In genomic region chr2:232587527-232587926, GRCh38 we compare ENCODE assay signal across 23 cellular contexts. TPM values are rescaled to one million over a fixed set of nuclear protein-coding genes. Genes with fewer than 3 reads are reported as not detected.
"Had no signal": no experiment of that assay in that cellular context is flagged by ENCODE, and none has a peak within 500 bp of the region (broad histone marks: within the 10 kb centered on the region; RNA-seq: fewer than 3 reads in every experiment).

No MANE protein-coding gene starts in this region.

- H3K27me3 ChIP-seq: brain microvascular endothelial cell, heart right ventricle, right atrium auricular region had no signal

- H3K4me2 ChIP-seq: smooth muscle cell had no signal

- H3K4me3 ChIP-seq: heart right ventricle, right atrium auricular region, SK-N-MC, smooth muscle cell had no signal

- H3K4me1 Mint-ChIP-seq: activated CD4-positive, alpha-beta T cell treated with anti-CD3 and anti-CD28 coated beads, Interleukin-2, amount 10 ng/mL, durations not matched to agents 24 days and 14 days; activated naive CD8-positive, alpha-beta T cell treated with anti-CD3 and anti-CD28 coated beads for 36 hours; memory B cell; natural killer cell had no signal

- H3K27me3 Mint-ChIP-seq: activated CD4-positive, alpha-beta T cell treated with anti-CD3 and anti-CD28 coated beads, Interleukin-2, amount 10 ng/mL, durations not matched to agents 24 days and 14 days; activated naive CD8-positive, alpha-beta T cell treated with anti-CD3 and anti-CD28 coated beads for 36 hours; effector memory CD8-positive, alpha-beta T cell; memory B cell; type B pancreatic cell had no signal

- H3K27ac Mint-ChIP-seq: activated CD4-positive, alpha-beta T cell treated with anti-CD3 and anti-CD28 coated beads, Interleukin-2, amount 10 ng/mL, durations not matched to agents 24 days and 14 days; activated naive CD8-positive, alpha-beta T cell treated with anti-CD3 and anti-CD28 coated beads for 36 hours; activated T-cell treated with anti-CD3 and anti-CD28 coated beads, Interleukin-2, amount 50 U/mL, for 72 hours; effector memory CD8-positive, alpha-beta T cell; memory B cell; natural killer cell; type B pancreatic cell had no signal

- H3K27ac ChIP-seq: brain microvascular endothelial cell, epithelial cell of prostate, heart right ventricle, right atrium auricular region, SK-N-MC had no signal

- H3K36me3 Mint-ChIP-seq: natural killer cell had no signal

- H3K9me3 Mint-ChIP-seq: activated CD4-positive, alpha-beta T cell treated with anti-CD3 and anti-CD28 coated beads, Interleukin-2, amount 10 ng/mL, durations not matched to agents 24 days and 14 days; activated T-cell treated with anti-CD3 and anti-CD28 coated beads, Interleukin-2, amount 50 U/mL, for 72 hours; effector memory CD8-positive, alpha-beta T cell; natural killer cell; type B pancreatic cell had no signal

- H3K36me3 ChIP-seq: brain microvascular endothelial cell had no signal

- ATAC-seq: activated T-cell treated with anti-CD3 and anti-CD28 coated beads, Interleukin-2, amount 50 U/mL, for 72 hours; effector memory CD8-positive, alpha-beta T cell; natural killer cell had no signal

- H3K4me3 Mint-ChIP-seq: activated CD4-positive, alpha-beta T cell treated with anti-CD3 and anti-CD28 coated beads, Interleukin-2, amount 10 ng/mL, durations not matched to agents 24 days and 14 days; activated naive CD8-positive, alpha-beta T cell treated with anti-CD3 and anti-CD28 coated beads for 36 hours; activated T-cell treated with anti-CD3 and anti-CD28 coated beads, Interleukin-2, amount 50 U/mL, for 72 hours; effector memory CD8-positive, alpha-beta T cell; memory B cell; natural killer cell; type B pancreatic cell had no signal

- H3K9me3 ChIP-seq: right atrium auricular region had no signal

- DNase-seq: activated CD4-positive, alpha-beta T cell treated with anti-CD3 and anti-CD28 coated beads, Interleukin-2, amount 10 ng/mL, durations not matched to agents 24 days and 14 days; activated CD4-positive, CD25-positive, alpha-beta regulatory T cell; activated CD8-positive, alpha-beta memory T cell treated with anti-CD3 and anti-CD28 coated beads, Interleukin-2, amount 50 U/mL, for 48 hours; activated naive CD8-positive, alpha-beta T cell treated with anti-CD3 and anti-CD28 coated beads for 36 hours; activated T-cell treated with anti-CD3 and anti-CD28 coated beads, Interleukin-2, amount 50 U/mL, for 72 hours; brain microvascular endothelial cell; dermis blood vessel endothelial cell; effector memory CD8-positive, alpha-beta T cell; heart right ventricle; natural killer cell; nucleus accumbens; posterior cingulate gyrus; stimulated activated CD4-positive, alpha-beta T cell treated with anti-CD3 and anti-CD28 coated beads, Interleukin-4, amount 100 ng/mL, for 4 hours; stimulated activated CD8-positive, alpha-beta memory T cell treated with anti-CD3 and anti-CD28 coated beads, Interleukin-4, amount 100 ng/mL, for 48 hours; stimulated activated naive CD8-positive, alpha-beta T cell treated with anti-CD3 and anti-CD28 coated beads, Interleukin-15, Interleukin-2, amounts not matched to agents 100 U/mL and 50 U/mL, for 24 hours; T-helper 1 cell had no signal

RNA-seq across cellular contexts. Expression of gene CHRNG, which starts 48.0 kb away (rescaled TPM):
- total RNA-seq: activated CD4-positive, alpha-beta T cell treated with anti-CD3 and anti-CD28 coated beads, Interleukin-2, amount 10 ng/mL, durations not matched to agents 24 days and 14 days; activated naive CD8-positive, alpha-beta T cell treated with anti-CD3 and anti-CD28 coated beads for 36 hours; activated T-cell treated with anti-CD3 and anti-CD28 coated beads, Interleukin-2, amount 50 U/mL, for 72 hours; dermis blood vessel endothelial cell; frontal cortex; heart right ventricle; natural killer cell; right atrium auricular region; smooth muscle cell had no signal
- polyA plus RNA-seq: heart right ventricle, smooth muscle cell had no signal
